In genomic region chr10:112388041-112388440, GRCh38 we compare ENCODE assay signal across 10 cellular contexts. TPM values are rescaled to one million over a fixed set of nuclear protein-coding genes. Genes with fewer than 3 reads are reported as not detected.
DNase-seq lines count a peak whose midpoint lies in the region; ATAC-seq and TF ChIP-seq lines count a peak whose summit lies in the region.
"Not testable (repeated sequence)": the region's sequence is repeated elsewhere in the genome, so short reads cannot be mapped to it uniquely, and the experiment has no call there.
"Had no signal": no experiment of that assay in that cellular context is flagged by ENCODE, and none has a peak within 500 bp of the region (broad histone marks: within the 10 kb centered on the region; RNA-seq: fewer than 3 reads in every experiment).

No MANE protein-coding gene starts in this region.

- not testable (repeated sequence) for H3K4me3 ChIP-seq in HCT116 (replicated peaks in 1 of 2; ENCODE audit: low read depth in 1 of 2, low read length in 2 of 2); hepatocyte
- peak overlapping the region in 1 of 2 donors; percentile 28 for H3K4me3 ChIP-seq in mucosa of rectum (ENCODE audit: low read length in 2 of 2)

- H3K27ac Mint-ChIP-seq in CD14-positive monocyte: peak overlapping the region; percentile 86 to 99 (median 96)
- H3K27ac Mint-ChIP-seq in T-helper 17 cell: peak overlapping the region; percentile 93
- peak overlapping the region; percentile 88 for H3K27ac Mint-ChIP-seq in activated T-helper 1 cell treated with anti-CD3 and anti-CD28 coated beads, Interleukin-12 subunit alpha, Interleukin-12 subunit beta, Interleukin-2, Interleukin-4 antibody, amounts not matched to agents 30 ng/mL and 10 ng/mL and 1 ng/mL, durations not matched to agents 14 hours and 24 hours and 36 hours
- peak overlapping the region; percentile 83 for H3K27ac Mint-ChIP-seq in central memory CD8-positive, alpha-beta T cell (ENCODE audit: low read depth)
- H3K27ac Mint-ChIP-seq in stimulated activated memory B cell treated with anti-CD40 and anti-IgM and Interleukin-4, amounts not matched to agents 10 μg/mL and 1 μg/mL and 100 μg/mL, for 72 hours: peak overlapping the region; percentile 62

- TF ChIP-seq CTCF in CD14-positive monocyte (IDR thresholded peaks at IDR 0.05); HCT116 (IDR thresholded peaks at IDR 0.05 in 2 of 3, conservative IDR thresholded peaks at IDR 0.05 in 1 of 3; ENCODE audit: borderline replicate concordance in 1 of 3, insufficient read depth in 1 of 3, low read depth in 2 of 3, low read length in 2 of 3); hepatocyte (IDR thresholded peaks at IDR 0.05; ENCODE audit: poor library complexity): not testable (repeated sequence)

- peak overlapping the region; percentile 56; the same call in 1 of the 2 replicates for H3K4me2 ChIP-seq in HCT116 (ENCODE audit: low read length)
- not testable (repeated sequence) for H3K4me2 ChIP-seq in hepatocyte

- H3K4me1 Mint-ChIP-seq in CD14-positive monocyte (peaks cover 16% of the 10 kb centered on the region), T-helper 17 cell (peaks cover 60% of the 10 kb centered on the region)
- H3K4me1 Mint-ChIP-seq in activated T-helper 1 cell treated with anti-CD3 and anti-CD28 coated beads, Interleukin-12 subunit alpha, Interleukin-12 subunit beta, Interleukin-2, Interleukin-4 antibody, amounts not matched to agents 30 ng/mL and 10 ng/mL and 1 ng/mL, durations not matched to agents 14 hours and 24 hours and 36 hours (ENCODE audit: low read depth): peaks cover 67% of the 10 kb centered on the region
- H3K4me1 Mint-ChIP-seq in central memory CD8-positive, alpha-beta T cell: peaks cover 78% of the 10 kb centered on the region
- peaks cover 62% of the 10 kb centered on the region for H3K4me1 Mint-ChIP-seq in stimulated activated memory B cell treated with anti-CD40 and anti-IgM and Interleukin-4, amounts not matched to agents 10 μg/mL and 1 μg/mL and 100 μg/mL, for 72 hours

- H3K9me3 Mint-ChIP-seq in CD14-positive monocyte; activated T-helper 1 cell treated with anti-CD3 and anti-CD28 coated beads, Interleukin-12 subunit alpha, Interleukin-12 subunit beta, Interleukin-2, Interleukin-4 antibody, amounts not matched to agents 30 ng/mL and 10 ng/mL and 1 ng/mL, durations not matched to agents 14 hours and 24 hours and 36 hours; central memory CD8-positive, alpha-beta T cell; stimulated activated memory B cell treated with anti-CD40 and anti-IgM and Interleukin-4, amounts not matched to agents 10 μg/mL and 1 μg/mL and 100 μg/mL, for 72 hours: not testable (repeated sequence)

- POLR2A ChIA-PET in HCT116 (lab: Charles Lee): interaction anchor here (1.2 to 9.8 kb wide), 8 partner anchors 8 to 104 kb away, joined by 3 to 134 read pairs (median 6); partner anchors contain the start of gene ACSL5

- WGBS in hepatocyte (ENCODE audit: low lambda C conversion rate, missing lambda C conversion rate): 89% methylated on average over 7 of the region's 7 CpGs

- not testable (repeated sequence) for H3K9me3 ChIP-seq in HCT116 (ENCODE audit: control insufficient read depth in 1 of 2, insufficient read depth in 1 of 2, low read depth in 1 of 2, low read length in 2 of 2); T-helper 17 cell (ENCODE audit: control insufficient read depth, low read length, poor library complexity, severe bottlenecking); hepatocyte (ENCODE audit: low read depth); mucosa of rectum (ENCODE audit: control insufficient read depth in 2 of 2, low read length in 2 of 2)

- peak overlapping the region; percentile 62 for H3K9ac ChIP-seq in HCT116 (ENCODE audit: low read length)
- H3K9ac ChIP-seq in mucosa of rectum (ENCODE audit: low read depth in 1 of 2, low read length in 2 of 2): not testable (repeated sequence)

- not testable (repeated sequence) for DNase-seq in CD14-positive monocyte (ENCODE audit: low spot score); HCT116 (ENCODE audit: low read depth, low spot score); T-helper 17 cell; activated T-helper 1 cell treated with anti-CD3 and anti-CD28 coated beads, Interleukin-12 subunit alpha, Interleukin-12 subunit beta, Interleukin-2, Interleukin-4 antibody, amounts not matched to agents 30 ng/mL and 10 ng/mL and 1 ng/mL, durations not matched to agents 14 hours and 24 hours and 36 hours (ENCODE audit: low spot score); central memory CD8-positive, alpha-beta T cell (ENCODE audit: low spot score in 2 of 2); hepatocyte (ENCODE audit: low spot score)

- peaks cover 77% of the 10 kb centered on the region for H3K79me2 ChIP-seq in HCT116 (ENCODE audit: insufficient read depth, low read length)
- not testable (repeated sequence) for H3K79me2 ChIP-seq in hepatocyte

- CTCF ChIA-PET in HCT116 (lab: Charles Lee): interaction anchor here (3.1 kb wide), 1 partner anchor 13 kb away, joined by 12 read pairs; the partner anchor contains the start of gene ACSL5

- not testable (repeated sequence) for H3K27me3 Mint-ChIP-seq in CD14-positive monocyte (ENCODE audit: low read depth in 3 of 3); T-helper 17 cell; activated T-helper 1 cell treated with anti-CD3 and anti-CD28 coated beads, Interleukin-12 subunit alpha, Interleukin-12 subunit beta, Interleukin-2, Interleukin-4 antibody, amounts not matched to agents 30 ng/mL and 10 ng/mL and 1 ng/mL, durations not matched to agents 14 hours and 24 hours and 36 hours (ENCODE audit: insufficient read depth); central memory CD8-positive, alpha-beta T cell; stimulated activated memory B cell treated with anti-CD40 and anti-IgM and Interleukin-4, amounts not matched to agents 10 μg/mL and 1 μg/mL and 100 μg/mL, for 72 hours

- H3K4me1 ChIP-seq in HCT116 (ENCODE audit: control insufficient read depth in 1 of 2, insufficient read depth in 2 of 2, low read length in 2 of 2) (peaks cover 91 to 97% of the 10 kb centered on the region in 2 experiments), hepatocyte (ENCODE audit: insufficient read depth) (peaks cover 16% of the 10 kb centered on the region), mucosa of rectum (ENCODE audit: control insufficient read depth in 2 of 2, insufficient read depth in 2 of 2, low read length in 2 of 2) (peaks cover 48 to 59% of the 10 kb centered on the region in 2 donors)

- H3K36me3 Mint-ChIP-seq in CD14-positive monocyte: peaks cover 22 to 24% of the 10 kb centered on the region in 2 donors
- H3K36me3 Mint-ChIP-seq in T-helper 17 cell (ENCODE audit: low read depth); central memory CD8-positive, alpha-beta T cell (ENCODE audit: insufficient read depth): not testable (repeated sequence)
- peaks cover 23% of the 10 kb centered on the region for H3K36me3 Mint-ChIP-seq in activated T-helper 1 cell treated with anti-CD3 and anti-CD28 coated beads, Interleukin-12 subunit alpha, Interleukin-12 subunit beta, Interleukin-2, Interleukin-4 antibody, amounts not matched to agents 30 ng/mL and 10 ng/mL and 1 ng/mL, durations not matched to agents 14 hours and 24 hours and 36 hours (ENCODE audit: low read depth)
- H3K36me3 Mint-ChIP-seq in stimulated activated memory B cell treated with anti-CD40 and anti-IgM and Interleukin-4, amounts not matched to agents 10 μg/mL and 1 μg/mL and 100 μg/mL, for 72 hours: peaks cover 12% of the 10 kb centered on the region

- H3K4me3 Mint-ChIP-seq in CD14-positive monocyte; T-helper 17 cell; activated T-helper 1 cell treated with anti-CD3 and anti-CD28 coated beads, Interleukin-12 subunit alpha, Interleukin-12 subunit beta, Interleukin-2, Interleukin-4 antibody, amounts not matched to agents 30 ng/mL and 10 ng/mL and 1 ng/mL, durations not matched to agents 14 hours and 24 hours and 36 hours; central memory CD8-positive, alpha-beta T cell; stimulated activated memory B cell treated with anti-CD40 and anti-IgM and Interleukin-4, amounts not matched to agents 10 μg/mL and 1 μg/mL and 100 μg/mL, for 72 hours: not testable (repeated sequence)

- H2AFZ ChIP-seq in HCT116 (ENCODE audit: low read depth, low read length, poor library complexity, severe bottlenecking); hepatocyte: not testable (repeated sequence)

- H4K20me1 ChIP-seq in HCT116 (ENCODE audit: insufficient read depth); hepatocyte (ENCODE audit: insufficient read depth, poor library complexity, severe bottlenecking): not testable (repeated sequence)

- H3K9me2 ChIP-seq in HCT116 (ENCODE audit: insufficient read depth); hepatocyte (replicated peaks; ENCODE audit: insufficient read depth): not testable (repeated sequence)

- intact Hi-C loops in CD14-positive monocyte (cut with micrococcal nuclease): loop anchor here in 1 of 2 donors (5.0 kb wide), 1 partner anchor 59 kb away; the partner anchor contains the start of genes VTI1A and ZDHHC6
- intact Hi-C loops in HCT116 (cut with micrococcal nuclease): loop anchor here (5.0 to 10.0 kb wide), 3 partner anchors 129 to 684 kb away; partner anchors contain the start of gene TCF7L2
- intact Hi-C loops in activated T-helper 1 cell treated with anti-CD3 and anti-CD28 coated beads, Interleukin-12 subunit alpha, Interleukin-12 subunit beta, Interleukin-2, Interleukin-4 antibody, amounts not matched to agents 30 ng/mL and 10 ng/mL and 1 ng/mL, durations not matched to agents 14 hours and 24 hours and 36 hours (cut with micrococcal nuclease): loop anchor here (5.0 to 10.0 kb wide), 2 partner anchors 1467 to 1961 kb away; partner anchors contain the start of genes DCLRE1A and NHLRC2

- not testable (repeated sequence) for BruUV-seq in HCT116 (replicated peaks; lab: Mats Ljungman, UMichigan)

- H3K27ac ChIP-seq in HCT116 (ENCODE audit: low read depth, low read length) (peak overlapping the region; percentile 77), hepatocyte (peak overlapping the region; percentile 84), mucosa of rectum (ENCODE audit: low read depth in 2 of 2, low read length in 2 of 2) (peak overlapping the region; percentile 59 to 69)

- ATAC-seq in HCT116; T-helper 17 cell; central memory CD8-positive, alpha-beta T cell (replicated peaks; ENCODE audit: extremely low read depth, poor library complexity, severe bottlenecking); stimulated activated memory B cell treated with anti-CD40 and anti-IgM and Interleukin-4, amounts not matched to agents 10 μg/mL and 1 μg/mL and 100 μg/mL, for 72 hours: not testable (repeated sequence)

- not testable (repeated sequence) for H3K27me3 ChIP-seq in HCT116 (ENCODE audit: insufficient read depth, low read length); hepatocyte; mucosa of rectum (ENCODE audit: control insufficient read depth in 2 of 2, insufficient read depth in 2 of 2, low read length in 2 of 2)

- not testable (repeated sequence) for TF ChIP-seq POLR2A in HCT116 (IDR thresholded peaks at IDR 0.05; ENCODE audit: borderline replicate concordance, extremely low read depth, insufficient read depth, insufficient read length)

- not testable (repeated sequence) for TF ChIP-seq RAD21 in HCT116 (IDR thresholded peaks at IDR 0.05; ENCODE audit: low read depth)

- H3K36me3 ChIP-seq in HCT116 (ENCODE audit: control insufficient read depth in 1 of 2, insufficient read depth in 2 of 2, low read length in 2 of 2); hepatocyte (replicated peaks; ENCODE audit: insufficient read depth, low read depth); mucosa of rectum (ENCODE audit: control insufficient read depth in 2 of 2, insufficient read depth in 2 of 2, low read length in 2 of 2): not testable (repeated sequence)

- RAD21 ChIA-PET in HCT116 (lab: Charles Lee; ENCODE audit: low non-redundant PET in 1 of 2, low total read pairs in 2 of 2, uncharacterized antibody in 2 of 2, unreplicated experiment in 2 of 2): not testable (repeated sequence)

RNA-seq across cellular contexts. Expression of gene ACSL5, which starts 14.1 kb away (rescaled TPM):
- polyA plus RNA-seq in CD14-positive monocyte: 10 to 100 TPM; 37.5 to 44.4 TPM
- total RNA-seq in HCT116 (2021; ENCODE audit: unreplicated experiment): 195 TPM
- polyA plus RNA-seq in HCT116 (2012): 101 and 149 TPM in 2 replicates
- 10 to 100 TPM; 35.4 to 44.2 TPM for total RNA-seq in T-helper 17 cell
- 46.7 and 50.7 TPM in 2 replicates for total RNA-seq in activated T-helper 1 cell treated with anti-CD3 and anti-CD28 coated beads, Interleukin-12 subunit alpha, Interleukin-12 subunit beta, Interleukin-2, Interleukin-4 antibody, amounts not matched to agents 30 ng/mL and 10 ng/mL and 1 ng/mL, durations not matched to agents 14 hours and 24 hours and 36 hours
- total RNA-seq in hepatocyte: 40.2 and 43.1 TPM in 2 replicates
- 22.2 and 22.7 TPM in 2 replicates for polyA plus RNA-seq in hepatocyte
- total RNA-seq: H1, NCI-H460 had no signal
- polyA plus RNA-seq: H1 had no signal

RNA-seq across cellular contexts. Expression of gene ZDHHC6, which starts 58.7 kb away (rescaled TPM):
- polyA plus RNA-seq in CD14-positive monocyte: 10 to 100 TPM; 39.0 to 39.2 TPM
- total RNA-seq in HCT116 (2021; ENCODE audit: unreplicated experiment): 88.5 TPM
- polyA plus RNA-seq in HCT116 (2012): 28.5 and 41.6 TPM in 2 replicates
- 10 to 100 TPM; 32.4 to 36.2 TPM for total RNA-seq in T-helper 17 cell
- total RNA-seq in activated T-helper 1 cell treated with anti-CD3 and anti-CD28 coated beads, Interleukin-12 subunit alpha, Interleukin-12 subunit beta, Interleukin-2, Interleukin-4 antibody, amounts not matched to agents 30 ng/mL and 10 ng/mL and 1 ng/mL, durations not matched to agents 14 hours and 24 hours and 36 hours: 51.9 and 52.6 TPM in 2 replicates
- 33.0 and 56.4 TPM in 2 replicates for total RNA-seq in hepatocyte
- polyA plus RNA-seq in hepatocyte: 31.7 and 44.2 TPM in 2 replicates

RNA-seq across cellular contexts. Expression of gene VTI1A, which starts 59.0 kb away (rescaled TPM):
- 10 to 100 TPM; 23.6 to 25.4 TPM for polyA plus RNA-seq in CD14-positive monocyte
- 80.7 TPM for total RNA-seq in HCT116 (2021; ENCODE audit: unreplicated experiment)
- polyA plus RNA-seq in HCT116 (2012): 15.4 and 23.6 TPM in 2 replicates
- 10 to 100 TPM; 58.8 to 65.0 TPM for total RNA-seq in T-helper 17 cell
- 39.4 and 39.9 TPM in 2 replicates for total RNA-seq in activated T-helper 1 cell treated with anti-CD3 and anti-CD28 coated beads, Interleukin-12 subunit alpha, Interleukin-12 subunit beta, Interleukin-2, Interleukin-4 antibody, amounts not matched to agents 30 ng/mL and 10 ng/mL and 1 ng/mL, durations not matched to agents 14 hours and 24 hours and 36 hours
- 31.1 and 39.8 TPM in 2 replicates for total RNA-seq in hepatocyte
- 20.4 and 26.2 TPM in 2 replicates for polyA plus RNA-seq in hepatocyte
